19 cellular contexts compared by ENCODE assay signal in the genomic region with DNA sequence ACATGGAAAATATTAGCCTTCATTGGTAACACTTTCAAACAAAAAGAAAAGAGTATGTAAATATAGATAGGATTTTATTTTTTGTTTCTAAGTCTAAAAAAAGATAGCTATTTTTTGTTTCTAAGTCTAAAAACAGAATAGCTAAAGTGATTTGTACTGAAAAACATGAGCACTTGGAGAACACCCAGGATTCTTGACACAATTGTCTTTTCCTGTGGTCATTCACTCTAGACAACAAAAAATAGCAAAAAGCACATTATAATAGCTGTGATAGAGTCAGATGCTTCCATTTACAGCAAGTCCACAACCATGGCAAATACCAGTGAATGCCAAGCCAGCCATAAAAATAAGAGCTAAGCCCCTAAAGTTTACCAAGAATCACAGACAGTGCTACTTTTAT. TPM values are rescaled to one million over a fixed set of nuclear protein-coding genes. Genes with fewer than 3 reads are reported as not detected.
DNase-seq lines count a peak whose midpoint lies in the region; TF ChIP-seq lines count a peak whose summit lies in the region.
"Had no signal": no experiment of that assay in that cellular context is flagged by ENCODE, and none has a peak within 500 bp of the region (broad histone marks: within the 10 kb centered on the region; RNA-seq: fewer than 3 reads in every experiment).

No MANE protein-coding gene starts in this region.

- H3K14ac ChIP-seq in mesenchymal stem cell (ENCODE audit: low read length in 2 of 2) = no peak overlapping the region

- no peak overlapping the region for H4K8ac ChIP-seq in mesenchymal stem cell (ENCODE audit: low read length)

- H2BK120ac ChIP-seq in mesenchymal stem cell (ENCODE audit: low read depth, low read length) = no peak overlapping the region

- H3K18ac ChIP-seq in mesenchymal stem cell (ENCODE audit: low read depth in 1 of 2, low read length in 2 of 2) = no peak overlapping the region

- no peak overlapping the region for H4K91ac ChIP-seq in mesenchymal stem cell (ENCODE audit: low read length)

- H3K36me3 ChIP-seq in ascending aorta = no peaks in the 10 kb centered on the region
- H3K36me3 ChIP-seq in mesenchymal stem cell (ENCODE audit: control insufficient read depth in 1 of 2, insufficient read depth in 2 of 2, low read depth in 1 of 2, low read length in 2 of 2) = no peaks in the 10 kb centered on the region
- H3K36me3 ChIP-seq: MG63, Peyer's patch had no signal

- no peak overlapping the region for H3K4ac ChIP-seq in mesenchymal stem cell (ENCODE audit: low read depth in 1 of 2, low read length in 2 of 2)

- no peak for TF ChIP-seq CTCF in ascending aorta (IDR thresholded peaks at IDR 0.05)

- no peak overlapping the region for H2AK5ac ChIP-seq in mesenchymal stem cell (ENCODE audit: low read length, severe bottlenecking)

- H2BK5ac ChIP-seq in mesenchymal stem cell (ENCODE audit: low read depth, low read length, poor library complexity, severe bottlenecking) = no peak overlapping the region

- no peak overlapping the region for H3K4me2 ChIP-seq in mesenchymal stem cell (ENCODE audit: low read length, poor library complexity, severe bottlenecking)
- H3K4me2 ChIP-seq: A549, GM23338 had no signal

- no peaks in the 10 kb centered on the region for H3K9me3 ChIP-seq in ascending aorta
- H3K9me3 ChIP-seq in mesenchymal stem cell (ENCODE audit: control insufficient read depth, low read length) = no peaks in the 10 kb centered on the region
- H3K9me3 ChIP-seq: A549, MG63, Peyer's patch had no signal

- peak overlapping the region in 1 of 2 donors; percentile 21 for H3K4me3 ChIP-seq in ascending aorta
- peak overlapping the region in 1 of 2 experiments; percentile 50 for H3K4me3 ChIP-seq in mesenchymal stem cell (ENCODE audit: insufficient read depth in 1 of 2, low read depth in 1 of 2, low read length in 2 of 2)
- H3K4me3 ChIP-seq: A549, GM23338, MG63, Peyer's patch had no signal

- H3K79me1 ChIP-seq in mesenchymal stem cell (replicated peaks; ENCODE audit: low read length, poor library complexity, severe bottlenecking) = no peaks in the 10 kb centered on the region

- H3K27ac ChIP-seq in ascending aorta (peak overlapping the region; percentile 41 to 62), mesenchymal stem cell (ENCODE audit: low read length, poor library complexity, severe bottlenecking) (no peak overlapping the region)
- H3K27ac ChIP-seq: A549, Peyer's patch had no signal

- no peaks in the 10 kb centered on the region for H3K27me3 ChIP-seq in ascending aorta
- H3K27me3 ChIP-seq in mesenchymal stem cell (ENCODE audit: control insufficient read depth in 1 of 2, insufficient read depth in 1 of 2, low read length in 2 of 2) = peaks cover 0 to 5% of the 10 kb centered on the region in 2 experiments
- H3K27me3 ChIP-seq: MG63, Peyer's patch had no signal

- no peak overlapping the region for H2AFZ ChIP-seq in mesenchymal stem cell (ENCODE audit: low read depth, low read length)
- H2AFZ ChIP-seq: GM23338 had no signal

- H2BK15ac ChIP-seq in mesenchymal stem cell (ENCODE audit: low read depth, poor library complexity, severe bottlenecking) = no peak overlapping the region

- H3K4me1 ChIP-seq in ascending aorta = peaks cover 0 to 17% of the 10 kb centered on the region in 2 donors
- H3K4me1 ChIP-seq in mesenchymal stem cell (ENCODE audit: control insufficient read depth, insufficient read depth, low read depth, low read length) = no peaks in the 10 kb centered on the region
- H3K4me1 ChIP-seq: A549, Peyer's patch had no signal

- peak; percentile 9 for DNase-seq in AG20443 (ENCODE audit: low spot score)
- DNase-seq in GM04503 (ENCODE audit: low read depth) = peak; percentile 31
- no peak for DNase-seq in ascending aorta (ENCODE audit: low spot score in 2 of 2)
- DNase-seq in mesenchymal stem cell = no peak
- DNase-seq in EL = no peak
- no peak for DNase-seq in D341Med (ENCODE audit: low spot score)
- no peak for DNase-seq in SHP77 (lab: John Stamatoyannopoulos, UW)
- no peak for DNase-seq in DMS153 (lab: John Stamatoyannopoulos, UW)
- DNase-seq: AML-193, Calu3, Kasumi-1, NCI-H1092, NCI-H2081 treated with DMSO at 0.1 percent for 48 hours, NCI-H446 treated with DMSO at 0.1 percent for 48 hours, Peyer's patch, SW 1271 had no signal

- H2BK12ac ChIP-seq in mesenchymal stem cell (ENCODE audit: low read length in 2 of 2) = no peak overlapping the region

- H3K9ac ChIP-seq in mesenchymal stem cell (ENCODE audit: low read length) = peak overlapping the region; percentile 49

- intact Hi-C loops in ascending aorta (cut with DNase I) = no loop called here

- no peak overlapping the region for H3K23ac ChIP-seq in mesenchymal stem cell (ENCODE audit: low read length in 2 of 2)

RNA-seq across cellular contexts. Expression of gene SKAP1, which starts 36.7 kb away (rescaled TPM):
- not detected for total RNA-seq in ascending aorta
- polyA plus RNA-seq in mesenchymal stem cell (2013, experiment 1 of 2) = 0.11 TPM
- 0.16 TPM for polyA plus RNA-seq in mesenchymal stem cell (2013, experiment 2 of 2)
- total RNA-seq: GM23338 had no signal

Comparison
In these comparisons a context has a peak if more than half of its experiments do, and no peak if none do; other contexts are left out.
1. DNase-seq: peak in AG20443 (single experiment) and GM04503 (single experiment); none in ascending aorta (0 of 2), mesenchymal stem cell (single experiment), EL (single experiment), D341Med (single experiment), SHP77 (0 of 2) and DMS153 (single experiment).